ENCODE assay signal across 1 cellular context in genomic region chr19:8515317-8515716, GRCh38.
TF ChIP-seq lines count a peak whose summit lies in the region.

No MANE protein-coding gene starts in this region.

TF ChIP-seq in H1, 55 proteins besides CTCF, POLR2A, EP300 and RAD21:
- TF ChIP-seq CHD7 (IDR thresholded peaks at IDR 0.05; ENCODE audit: insufficient replicate concordance, low read length), result no peak
